Comparison of ENCODE assay signal across 1 cellular context in genomic region chr5:135130526-135131215, GRCh38.
TF ChIP-seq lines count a peak whose summit lies in the region.

No MANE protein-coding gene starts in this region.

TF ChIP-seq in HepG2, 621 proteins besides CTCF, POLR2A, EP300 and RAD21 (continued from another document):
- TF ChIP-seq ZNF512B (CRISPR knock-in tag; IDR thresholded peaks at IDR 0.05; ENCODE audit: borderline replicate concordance) (no peak), CEBPG (CRISPR knock-in tag; IDR thresholded peaks at IDR 0.05) (peak; percentile 37; the same call in 1 of the 2 replicates), PRMT3 (CRISPR knock-in tag; IDR thresholded peaks at IDR 0.05; ENCODE audit: borderline replicate concordance, low read depth) (0 out of 2 replicates have a peak, but pooled peaks have one; percentile 31)
TF ChIP-seq in HepG2: peak in this region for 3.
